In the genomic region with DNA sequence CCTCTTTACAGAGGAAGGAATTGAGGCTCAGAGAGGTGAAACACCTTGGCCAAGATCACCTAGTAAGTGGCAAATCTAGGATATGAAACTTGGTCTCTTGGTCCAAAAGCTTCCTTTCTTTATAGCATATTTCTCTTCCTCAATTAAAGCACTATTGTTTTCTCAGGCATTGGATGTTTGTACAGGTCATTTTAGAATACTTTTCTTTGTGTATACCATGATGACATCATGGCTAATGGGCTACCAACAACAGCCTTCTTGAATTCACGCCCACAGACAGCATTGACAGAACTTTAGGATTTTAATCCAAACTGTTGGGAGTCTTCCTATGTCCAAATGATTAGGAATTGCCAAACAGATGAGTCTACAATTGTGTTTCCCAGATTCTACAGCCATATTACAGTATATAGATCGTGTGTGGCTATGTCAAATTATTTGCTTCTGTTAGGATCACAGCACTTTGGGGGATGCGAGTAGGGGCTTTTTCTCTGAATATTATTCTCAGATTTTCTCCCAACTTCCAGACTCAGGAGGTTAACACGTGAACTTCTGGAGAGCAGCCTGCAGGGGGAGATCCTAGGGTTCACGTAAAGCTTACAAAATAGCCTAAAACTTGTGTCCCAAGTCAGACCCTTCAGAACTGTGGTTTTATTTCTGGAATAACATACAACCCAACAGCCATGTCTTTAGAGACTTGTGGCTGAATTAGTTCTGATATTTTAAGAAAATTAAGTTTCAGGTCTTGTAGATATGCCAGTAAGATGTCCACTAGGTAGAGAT, we compare ENCODE assay signal across 1 cellular context.
TF ChIP-seq lines count a peak whose summit lies in the region.

No MANE protein-coding gene starts in this region.

TF ChIP-seq in H1, 55 proteins besides CTCF, POLR2A, EP300 and RAD21 (continued from another document):
- TF ChIP-seq CHD7 (IDR thresholded peaks at IDR 0.05; ENCODE audit: insufficient replicate concordance, low read length) (no peak), RBBP5 (IDR thresholded peaks at IDR 0.05; ENCODE audit: borderline replicate concordance, low read depth, low read length) (no peak)
